In the genomic region with DNA sequence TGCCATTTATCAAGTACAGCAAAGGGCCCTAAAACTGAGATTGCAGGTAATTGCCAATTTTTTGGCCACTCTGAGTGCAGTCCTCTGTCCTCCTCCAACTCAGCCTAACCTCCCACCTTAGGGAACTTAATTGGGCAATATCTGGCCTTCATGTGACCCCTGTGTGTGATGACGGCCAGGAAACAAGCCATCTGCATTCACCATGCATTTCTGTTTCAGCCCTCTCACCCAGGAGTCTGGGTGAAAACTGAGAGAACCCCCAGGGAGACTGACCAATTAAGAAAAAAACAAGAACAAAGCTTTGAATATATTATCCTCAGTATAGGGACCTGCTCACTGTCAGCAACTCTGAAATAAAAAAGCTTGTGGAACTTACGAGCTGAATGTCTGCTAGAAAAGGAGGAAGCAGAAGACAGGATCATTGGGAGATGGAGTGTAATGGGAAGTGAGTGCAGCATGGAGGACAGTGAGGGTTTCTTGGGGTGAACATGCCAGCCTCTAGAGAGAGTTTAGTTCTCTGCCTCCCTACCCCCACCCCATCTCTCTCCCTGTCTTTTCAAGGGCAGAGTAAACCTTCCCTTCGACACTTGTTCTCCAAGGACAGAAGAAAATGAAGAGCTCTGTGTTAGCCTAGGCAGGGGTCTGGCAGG, we compare ENCODE assay signal across 8 cellular contexts. TPM values are rescaled to one million over a fixed set of nuclear protein-coding genes. Genes with fewer than 3 reads are reported as not detected.
DNase-seq lines count a peak whose midpoint lies in the region; ATAC-seq, FAIRE-seq and TF ChIP-seq lines count a peak whose summit lies in the region.

No MANE protein-coding gene starts in this region.

- peak overlapping the region; percentile 43; the same call in 1 of the 2 replicates for H3K4me3 ChIP-seq in GM12878

- peaks cover 20% of the 10 kb centered on the region for H3K4me1 ChIP-seq in GM12878 (ENCODE audit: control insufficient read depth, insufficient read depth, low read length)

- in situ Hi-C loops in GM12878 (cut with MboI), result no loop called here

- H3K36me3 ChIP-seq in GM12878 (ENCODE audit: control insufficient read depth in 2 of 2, insufficient read depth in 2 of 2, low read length in 1 of 2), result no peaks in the 10 kb centered on the region

- no peak for TF ChIP-seq RAD21 in GM12878 (IDR thresholded peaks at IDR 0.05; ENCODE audit: insufficient read depth, low read depth, low read length)

- peak overlapping the region; percentile 98 for H3K4me2 ChIP-seq in GM12878 (ENCODE audit: control insufficient read depth, insufficient read depth)

- no peaks in the 10 kb centered on the region for H3K27me3 Mint-ChIP-seq in nephron (ENCODE audit: low read depth)

- FAIRE-seq in GM12878 (lab: Jason Lieb, UNC), result no peak

- H3K36me3 Mint-ChIP-seq in nephron (ENCODE audit: low read depth), result peaks cover 9% of the 10 kb centered on the region

- WGBS in GM12878 (ENCODE audit: insufficient coverage, insufficient replicate concordance, low lambda C conversion rate, missing lambda C conversion rate), result 59% methylated on average over 3 of the region's 3 CpGs

- intact Hi-C loops in GM12878 (cut with micrococcal nuclease; ENCODE audit: unreplicated experiment), result no loop called here

- peak overlapping the region; percentile 2; the same call in 1 of the 2 replicates for H3K9ac ChIP-seq in GM12878 (ENCODE audit: control insufficient read depth, insufficient read depth, low read length)

- H3K4me1 Mint-ChIP-seq in nephron, result peaks cover 23% of the 10 kb centered on the region

- DNase-seq in GF-D8 (lab: John Stamatoyannopoulos, UW) (peak; percentile 68), GM12878 (ENCODE audit: low read depth, low spot score) (no peak), T1000 (lab: John Stamatoyannopoulos, UW) (no peak)
- DNase-seq in stimulated activated CD4-positive, alpha-beta T cell treated with anti-CD3 and anti-CD28 coated beads, Interleukin-12 subunit alpha, Interleukin-12 subunit beta, amount 100 ng/mL, for 4 hours, result no peak

- no peak overlapping the region for H3K4me3 Mint-ChIP-seq in nephron

- TF ChIP-seq CTCF in GM12878 (IDR thresholded peaks at IDR 0.05 in 2 of 3, conservative IDR thresholded peaks at IDR 0.05 in 1 of 3; ENCODE audit: control insufficient read depth in 2 of 3, extremely low read depth in 1 of 3, insufficient read depth in 1 of 3, low read depth in 3 of 3, low read length in 3 of 3) (no peak), nephron (IDR thresholded peaks at IDR 0.05; ENCODE audit: unreplicated experiment in 3 of 3) (no peak)

- no peaks in the 10 kb centered on the region; the same call in 1 of the 2 replicates for H4K20me1 ChIP-seq in GM12878 (ENCODE audit: control insufficient read depth, insufficient read depth)

- no peaks in the 10 kb centered on the region; the same call in 2 of the 3 replicates for H3K9me3 ChIP-seq in GM12878 (replicated peaks; ENCODE audit: control insufficient read depth, insufficient read depth, low read length)

- RAD21 ChIA-PET in GM12878 (lab: Charles Lee; ENCODE audit: unreplicated experiment), result interaction anchor here (0.7 to 2.6 kb wide), 7 partner anchors 9 to 46 kb away, joined by 3 to 15 read pairs (median 4); partner anchors contain the start of gene MAPRE2

- H3K27me3 ChIP-seq in GM12878 (replicated peaks in 1 of 2; ENCODE audit: control insufficient read depth in 2 of 2, insufficient read depth in 2 of 2, low read length in 1 of 2), result no peaks in the 10 kb centered on the region

- BruUV-seq in GM12878 (replicated peaks; lab: Mats Ljungman, UMichigan), result no TSS peak

- TF ChIP-seq POLR2A in GM12878 (IDR thresholded peaks at IDR 0.05; ENCODE audit: low read depth, low read length), result no peak

- peak overlapping the region; percentile 10 to 43 (median 18) for H3K27ac Mint-ChIP-seq in nephron

- ATAC-seq in HG03135 (IDR thresholded peaks at IDR 0.05; ENCODE audit: unreplicated experiment) (peak; percentile 33), GM12878 (peak; percentile 43), HG03521 (IDR thresholded peaks at IDR 0.05; ENCODE audit: unreplicated experiment) (no peak), GM21360 (IDR thresholded peaks at IDR 0.05; ENCODE audit: unreplicated experiment) (no peak)

- H2AFZ ChIP-seq in GM12878 (ENCODE audit: control insufficient read depth, low read depth, low read length), result peak overlapping the region; percentile 37

- SMC1A ChIA-PET in GM12878 (lab: Charles Lee; ENCODE audit: uncharacterized antibody, unreplicated experiment), result interaction anchor here (0.7 to 3.1 kb wide), 12 partner anchors 9 to 121 kb away, joined by 3 to 25 read pairs (median 5); partner anchors contain the start of gene MAPRE2

- H3K27ac ChIP-seq in GM12878 (ENCODE audit: control insufficient read depth, insufficient read depth), result peak overlapping the region; percentile 94

- CTCF ChIA-PET in GM12878 (lab: Yijun Ruan, JAX), result interaction anchor here (0.9 to 3.6 kb wide), 10 partner anchors 9 to 93 kb away, joined by 3 to 14 read pairs (median 4); partner anchors contain the start of gene MAPRE2

- H3K79me2 ChIP-seq in GM12878 (ENCODE audit: control insufficient read depth, insufficient read depth, low read length), result peaks cover 56% of the 10 kb centered on the region

- no peak for TF ChIP-seq EP300 in GM12878 (IDR thresholded peaks at IDR 0.05; ENCODE audit: borderline replicate concordance in 1 of 2, control insufficient read depth in 1 of 2, low read depth in 2 of 2, low read length in 2 of 2)

- H3K9me3 Mint-ChIP-seq in nephron, result no peaks in the 10 kb centered on the region

- POLR2A ChIA-PET in GM12878 (lab: Charles Lee), result interaction anchor here (0.5 to 2.5 kb wide), 6 partner anchors 9 to 1083 kb away, joined by 4 to 12 read pairs (median 8); partner anchors contain the start of genes MAPRE2 and ZNF397

TF ChIP-seq in GM12878, 131 proteins besides CTCF, POLR2A, EP300 and RAD21:
- TF ChIP-seq PBX3 (IDR thresholded peaks at IDR 0.05; ENCODE audit: insufficient replicate concordance, low read depth, low read length) (no peak), TAF1 (IDR thresholded peaks at IDR 0.05; ENCODE audit: borderline replicate concordance, low read depth, low read length) (0 out of 2 replicates have a peak, but pooled peaks have one; percentile 11)

RNA-seq across cellular contexts. Expression of gene MAPRE2, which starts 9.6 kb away (rescaled TPM):
- total RNA-seq in GM12878 (2013; cell fraction: nucleolus; rRNA removed), result 39.7 and 46.4 TPM in 2 replicates
- total RNA-seq in GM12878 (2014; rRNA removed) (20.9 and 22.4 TPM in 2 replicates), GM12878 (2014; rRNA removed; fragmentation: Illumina TruSeq; extraction: Trizol) (18.7 and 18.9 TPM in 2 replicates), GM12878 (2021) (23.9 and 27.9 TPM in 2 replicates)
- polyA plus RNA-seq in GM12878 (2011; ENCODE audit: low read depth), result 9.5 TPM
- polyA plus RNA-seq in GM12878 (2011; rRNA removed) (50.6 and 63.4 TPM in 2 replicates), GM12878 (2014; fragmentation: Illumina TruSeq; extraction: Trizol) (28.5 and 39.8 TPM in 2 replicates), GM12878 (2014; fragmentation: Nextera tagmentation; extraction: Ambion mirVana) (10 to 100 TPM; 11.0 to 16.3 TPM), GM12878 (2014; rRNA removed) (26.7 and 32.3 TPM in 2 replicates), GM12878 (2016; fragmentation: Nextera tagmentation; extraction: Ambion mirVana) (10 to 100 TPM; 24.0 to 25.0 TPM)
- polyA plus RNA-seq in GM12878 (2011; cell fraction: cytosol; rRNA removed), result 30.0 and 31.6 TPM in 2 replicates
- polyA plus RNA-seq in GM12878 (2011; cell fraction: nucleus; rRNA removed), result 24.9 and 37.2 TPM in 2 replicates
- 11.7 and 13.4 TPM in 2 replicates for polyA plus RNA-seq in GM12878 (2012)
- polyA minus RNA-seq in GM12878 (2011; rRNA and poly(A)+ RNA removed), result 33.8 and 41.5 TPM in 2 replicates
- polyA minus RNA-seq in GM12878 (2011; cell fraction: cytosol; rRNA and poly(A)+ RNA removed), result 11.5 and 12.0 TPM in 2 replicates
- 19.8 and 37.9 TPM in 2 replicates for polyA minus RNA-seq in GM12878 (2011; cell fraction: nucleus; rRNA and poly(A)+ RNA removed)

Comparison
In these comparisons a context has a peak if more than half of its experiments do, and no peak if none do; other contexts are left out.
1. ATAC-seq: peak in HG03135 (single experiment) and GM12878 (single experiment); none in HG03521 (single experiment) and GM21360 (single experiment).